Comparison of ENCODE assay signal across 1 cellular context in genomic region chr19:38665950-38666661, GRCh38.
A peak's percentile ranks its signal among the peaks of the same experiment; 100 is the strongest.
TF ChIP-seq lines count a peak whose summit lies in the region.

No MANE protein-coding gene starts in this region.

TF ChIP-seq in H1, 55 proteins besides CTCF, POLR2A, EP300 and RAD21:
- TF ChIP-seq ASH2L (IDR thresholded peaks at IDR 0.05; ENCODE audit: low read length) (peak; percentile 50), TEAD4 (IDR thresholded peaks at IDR 0.05; ENCODE audit: low read depth, low read length) (peak; percentile 90), TBP (IDR thresholded peaks at IDR 0.05; ENCODE audit: low read depth, low read length) (peak; percentile 51), KDM4A (IDR thresholded peaks at IDR 0.05; ENCODE audit: low read depth, low read length, severe bottlenecking) (no peak), NANOG (IDR thresholded peaks at IDR 0.05; ENCODE audit: insufficient read depth, low read depth, low read length, poor library complexity, severe bottlenecking) (peak; percentile 67), POU5F1 (IDR thresholded peaks at IDR 0.05; ENCODE audit: low read depth, low read length) (0 out of 2 replicates have a peak, but pooled peaks have one; percentile 18), TAF1 (IDR thresholded peaks at IDR 0.05; ENCODE audit: low read depth, low read length) (peak; percentile 53; the same call in 1 of the 2 replicates), POLR2AphosphoS5 (IDR thresholded peaks at IDR 0.05; ENCODE audit: low read depth, low read length) (peak; percentile 64), YY1 (IDR thresholded peaks at IDR 0.05; ENCODE audit: low read depth, low read length) (peak; percentile 44; the same call in 1 of the 2 replicates), JUN (IDR thresholded peaks at IDR 0.05; ENCODE audit: low read depth, low read length) (no peak), E2F6 (IDR thresholded peaks at IDR 0.05) (peak; percentile 79), CREB1 (IDR thresholded peaks at IDR 0.05) (peak; percentile 53), SIX5 (IDR thresholded peaks at IDR 0.05; ENCODE audit: low read depth, low read length) (no peak), KDM1A (IDR thresholded peaks at IDR 0.05; ENCODE audit: borderline replicate concordance, low read length) (0 out of 2 replicates have a peak, but pooled peaks have one; percentile 10), CTBP2 (IDR thresholded peaks at IDR 0.05; ENCODE audit: borderline replicate concordance, insufficient read depth, insufficient read length, low read length) (no peak), EGR1 (IDR thresholded peaks at IDR 0.05; ENCODE audit: borderline replicate concordance, low read depth, low read length) (peak; percentile 82), FOSL1 (IDR thresholded peaks at IDR 0.05; ENCODE audit: insufficient read depth, low read depth, low read length) (no peak), CHD2 (IDR thresholded peaks at IDR 0.05; ENCODE audit: low read length) (0 out of 2 replicates have a peak, but pooled peaks have one; percentile 16), SRF (IDR thresholded peaks at IDR 0.05; ENCODE audit: low read depth, low read length) (peak; percentile 99)
- TF ChIP-seq, protein P1, sequence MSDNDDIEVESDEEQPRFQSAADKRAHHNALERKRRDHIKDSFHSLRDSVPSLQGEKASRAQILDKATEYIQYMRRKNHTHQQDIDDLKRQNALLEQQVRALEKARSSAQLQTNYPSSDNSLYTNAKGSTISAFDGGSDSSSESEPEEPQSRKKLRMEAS (IDR thresholded peaks at IDR 0.05): peak; percentile 87
